Comparison of ENCODE assay signal across 1 cellular context in genomic region chr16:31471875-31472558, GRCh38.
TF ChIP-seq lines count a peak whose summit lies in the region.

TGFB1I1 (plus strand) TSS chr16:31472152; CDS start chr16:31472189, 37 bp downstream.

TF ChIP-seq in A549, 52 proteins besides CTCF, POLR2A, EP300 and RAD21 (continued from another document):
- TF ChIP-seq ELK1 (IDR thresholded peaks at IDR 0.05; ENCODE audit: low read depth, low read length) = no peak
- no peak for TF ChIP-seq EHF (CRISPR knock-in tag; IDR thresholded peaks at IDR 0.05)
